2 cellular contexts compared by ENCODE assay signal in genomic region chr16:31523768-31524167, GRCh38. TPM values are rescaled to one million over a fixed set of nuclear protein-coding genes. Genes with fewer than 3 reads are reported as not detected.
"Had no signal": no experiment of that assay in that cellular context is flagged by ENCODE, and none has a peak within 500 bp of the region (broad histone marks: within the 10 kb centered on the region; RNA-seq: fewer than 3 reads in every experiment).

No MANE protein-coding gene starts in this region.

RNA-seq across cellular contexts. Expression of gene AHSP, which starts 3.9 kb away (rescaled TPM):
- total RNA-seq: G401, GM12878 had no signal
- polyA plus RNA-seq: GM12878 had no signal

RNA-seq across cellular contexts. Expression of gene SLC5A2, which starts 40.8 kb away (rescaled TPM):
- total RNA-seq: G401, GM12878 had no signal
